In genomic region chr16:86519649-86520316, GRCh38 we compare ENCODE assay signal across 1 cellular context.
TF ChIP-seq lines count a peak whose summit lies in the region.

No MANE protein-coding gene starts in this region.

TF ChIP-seq in HepG2, 621 proteins besides CTCF, POLR2A, EP300 and RAD21 (continued from another document):
- TF ChIP-seq ELK4 (CRISPR knock-in tag; IDR thresholded peaks at IDR 0.05; ENCODE audit: borderline replicate concordance) (no peak), GABPB1 (CRISPR knock-in tag; IDR thresholded peaks at IDR 0.05) (peak; percentile 22; the same call in 1 of the 2 replicates), SALL1 (CRISPR knock-in tag; IDR thresholded peaks at IDR 0.05) (no peak), TEAD2 (CRISPR knock-in tag; IDR thresholded peaks at IDR 0.05) (no peak), ZNF496 (CRISPR knock-in tag; IDR thresholded peaks at IDR 0.05; ENCODE audit: insufficient replicate concordance) (no peak), HES4 (CRISPR knock-in tag; IDR thresholded peaks at IDR 0.05; ENCODE audit: borderline replicate concordance) (no peak), ARHGAP35 (CRISPR knock-in tag; IDR thresholded peaks at IDR 0.05; ENCODE audit: borderline replicate concordance) (no peak), AKNA (CRISPR knock-in tag; IDR thresholded peaks at IDR 0.05; ENCODE audit: borderline replicate concordance) (no peak), YEATS2 (CRISPR knock-in tag; IDR thresholded peaks at IDR 0.05; ENCODE audit: borderline replicate concordance) (no peak), CREB3 (CRISPR knock-in tag; IDR thresholded peaks at IDR 0.05) (no peak), ZNF121 (CRISPR knock-in tag; IDR thresholded peaks at IDR 0.05) (no peak), YEATS4 (CRISPR knock-in tag; IDR thresholded peaks at IDR 0.05; ENCODE audit: borderline replicate concordance) (0 out of 2 replicates have a peak, but pooled peaks have one; percentile 26), ZNF10 (CRISPR knock-in tag; IDR thresholded peaks at IDR 0.05; ENCODE audit: borderline replicate concordance, low read depth) (no peak), ZSCAN22 (CRISPR knock-in tag; IDR thresholded peaks at IDR 0.05) (no peak), REST (IDR thresholded peaks at IDR 0.05; ENCODE audit: borderline replicate concordance in 1 of 2, low read depth in 1 of 2, low read length in 2 of 2) (no peak), CBX2 (IDR thresholded peaks at IDR 0.05; ENCODE audit: low read depth, low read length) (no peak), CBX2 (CRISPR knock-in tag; IDR thresholded peaks at IDR 0.05; ENCODE audit: low read depth) (0 out of 2 replicates have a peak, but pooled peaks have one; percentile 32), NFIC (IDR thresholded peaks at IDR 0.05; ENCODE audit: low read length) (no peak), MAFK (conservative IDR thresholded peaks at IDR 0.05 in 1 of 2, IDR thresholded peaks at IDR 0.05 in 1 of 2; ENCODE audit: low read length in 2 of 2) (peak in 1 of 2 experiments; percentile 4; a peak in 1 of 4 replicates), RAD51 (IDR thresholded peaks at IDR 0.05; ENCODE audit: borderline replicate concordance) (no peak), ZFP36 (IDR thresholded peaks at IDR 0.05; ENCODE audit: borderline replicate concordance, low read depth, low read length, partially characterized antibody) (no peak), ZNF101 (CRISPR knock-in tag; IDR thresholded peaks at IDR 0.05; ENCODE audit: borderline replicate concordance, low read depth) (no peak), NR2F2 (IDR thresholded peaks at IDR 0.05; ENCODE audit: borderline replicate concordance, low read depth) (no peak), BHLHE40 (IDR thresholded peaks at IDR 0.05; ENCODE audit: low read length) (0 out of 2 replicates have a peak, but pooled peaks have one; percentile 15), MBD4 (IDR thresholded peaks at IDR 0.05; ENCODE audit: borderline replicate concordance, low read length) (no peak), XBP1 (CRISPR knock-in tag; IDR thresholded peaks at IDR 0.05) (0 out of 2 replicates have a peak, but pooled peaks have one; percentile 26), MEF2D (CRISPR knock-in tag; IDR thresholded peaks at IDR 0.05) (no peak), PHF20 (CRISPR knock-in tag; IDR thresholded peaks at IDR 0.05) (no peak)
- TF ChIP-seq, protein P1, sequence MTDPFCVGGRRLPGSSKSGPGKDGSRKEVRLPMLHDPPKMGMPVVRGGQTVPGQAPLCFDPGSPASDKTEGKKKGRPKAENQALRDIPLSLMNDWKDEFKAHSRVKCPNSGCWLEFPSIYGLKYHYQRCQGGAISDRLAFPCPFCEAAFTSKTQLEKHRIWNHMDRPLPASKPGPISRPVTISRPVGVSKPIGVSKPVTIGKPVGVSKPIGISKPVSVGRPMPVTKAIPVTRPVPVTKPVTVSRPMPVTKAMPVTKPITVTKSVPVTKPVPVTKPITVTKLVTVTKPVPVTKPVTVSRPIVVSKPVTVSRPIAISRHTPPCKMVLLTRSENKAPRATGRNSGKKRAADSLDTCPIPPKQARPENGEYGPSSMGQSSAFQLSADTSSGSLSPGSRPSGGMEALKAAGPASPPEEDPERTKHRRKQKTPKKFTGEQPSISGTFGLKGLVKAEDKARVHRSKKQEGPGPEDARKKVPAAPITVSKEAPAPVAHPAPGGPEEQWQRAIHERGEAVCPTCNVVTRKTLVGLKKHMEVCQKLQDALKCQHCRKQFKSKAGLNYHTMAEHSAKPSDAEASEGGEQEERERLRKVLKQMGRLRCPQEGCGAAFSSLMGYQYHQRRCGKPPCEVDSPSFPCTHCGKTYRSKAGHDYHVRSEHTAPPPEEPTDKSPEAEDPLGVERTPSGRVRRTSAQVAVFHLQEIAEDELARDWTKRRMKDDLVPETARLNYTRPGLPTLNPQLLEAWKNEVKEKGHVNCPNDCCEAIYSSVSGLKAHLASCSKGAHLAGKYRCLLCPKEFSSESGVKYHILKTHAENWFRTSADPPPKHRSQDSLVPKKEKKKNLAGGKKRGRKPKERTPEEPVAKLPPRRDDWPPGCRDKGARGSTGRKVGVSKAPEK (CRISPR knock-in tag; IDR thresholded peaks at IDR 0.05; ENCODE audit: borderline replicate concordance) = peak; percentile 27; the same call in 1 of the 2 replicates
